ENCODE assay signal across 7 cellular contexts in genomic region chr11:68870470-68870869, GRCh38. TPM values are rescaled to one million over a fixed set of nuclear protein-coding genes. Genes with fewer than 3 reads are reported as not detected.
DNase-seq lines count a peak whose midpoint lies in the region; ATAC-seq and TF ChIP-seq lines count a peak whose summit lies in the region.

No MANE protein-coding gene starts in this region.

- H3K9ac ChIP-seq in ES-I3 (ENCODE audit: low read depth, low read length), result peak overlapping the region; percentile 54; the same call in 1 of the 2 replicates

- no peaks in the 10 kb centered on the region for H3K36me3 ChIP-seq in ES-I3 (ENCODE audit: insufficient read depth, low read length)
- H3K36me3 ChIP-seq in heart right ventricle, result no peaks in the 10 kb centered on the region

- intact Hi-C loops in heart right ventricle (cut with DNase I), result loop anchor here in 2 of 10 donors (2.0 to 10.0 kb wide), 2 partner anchors 72 to 286 kb away; no protein-coding TSS in a partner anchor
- intact Hi-C loops in sciatic nerve (cut with DNase I), result no loop called here

- H3K9me3 ChIP-seq in ES-I3 (ENCODE audit: control insufficient read depth, insufficient read depth, low read length), result no peaks in the 10 kb centered on the region
- no peaks in the 10 kb centered on the region for H3K9me3 ChIP-seq in heart right ventricle

- H3K27ac ChIP-seq in heart right ventricle, result peak overlapping the region in 2 of 10 donors; percentile 20 to 54

- TF ChIP-seq CTCF in heart right ventricle (IDR thresholded peaks at IDR 0.05), result peak in 2 of 9 donors; percentile 28 to 41
- TF ChIP-seq CTCF in omental fat pad (IDR thresholded peaks at IDR 0.05), result no peak

- ATAC-seq in heart right ventricle, result peak in 5 of 8 donors; percentile 10 to 54 (median 24)
- ATAC-seq in sciatic nerve, result peak; percentile 52
- no peak for ATAC-seq in GM21360 (IDR thresholded peaks at IDR 0.05; ENCODE audit: unreplicated experiment)
- ATAC-seq in omental fat pad (ENCODE audit: low FRiP score), result no peak

- DNase-seq in SK-MEL-5 (ENCODE audit: low read depth, low spot score) (peak; percentile 43), heart right ventricle (no peak), sciatic nerve (ENCODE audit: low spot score) (no peak), omental fat pad (ENCODE audit: low spot score) (no peak)
- DNase-seq in activated CD8-positive, alpha-beta memory T cell treated with anti-CD3 and anti-CD28 coated beads, Interleukin-2, amount 50 U/mL, for 4 hours, result no peak

- peak overlapping the region in 9 of 10 donors; percentile 23 to 62 (median 56) for H3K4me3 ChIP-seq in heart right ventricle

- in situ Hi-C loops in SK-MEL-5 (cut with HindIII; ENCODE audit: low pct_unique_long_range_greater_than_20kb, low sequenced_read_pairs), result no loop called here

- H3K27me3 ChIP-seq in heart right ventricle, result no peaks in the 10 kb centered on the region

- H3K4me1 ChIP-seq in ES-I3 (ENCODE audit: insufficient read depth, low read length) (peaks cover 14% of the 10 kb centered on the region), heart right ventricle (peaks cover 5 to 48% (median 21%) of the 10 kb centered on the region in 9 donors)

- WGBS in heart right ventricle, 2 donors, result 39 to 63% methylated on average over 9 of the region's 9 CpGs

RNA-seq across cellular contexts. Expression of gene CPT1A, which starts 28.8 kb away (rescaled TPM):
- total RNA-seq in SK-MEL-5 (2014; rRNA removed; shearing (Covaris generic)), result 1.7 and 1.8 TPM in 2 replicates
- 3.0 and 3.9 TPM in 2 replicates for polyA plus RNA-seq in SK-MEL-5 (2015; cell fraction: cytosol; rRNA removed)
- polyA plus RNA-seq in SK-MEL-5 (2015; cell fraction: nucleus; rRNA removed), result 0.42 and 2.7 TPM in 2 replicates
- 10 to 100 TPM; 28.8 to 84.4 (median 48.3) TPM for total RNA-seq in heart right ventricle
- polyA plus RNA-seq in heart right ventricle, result 10 to 100 TPM; 18.8 to 22.8 TPM
- total RNA-seq in sciatic nerve, result 55.9 TPM
- total RNA-seq in omental fat pad, result 10 to 100 TPM; 36.1 to 54.9 (median 48.2) TPM

RNA-seq across cellular contexts. Expression of gene MRPL21, which starts 33.2 kb away (rescaled TPM):
- 342 and 413 TPM in 2 replicates for total RNA-seq in SK-MEL-5 (2014; rRNA removed; shearing (Covaris generic))
- polyA plus RNA-seq in SK-MEL-5 (2015; cell fraction: cytosol; rRNA removed), result 250 and 286 TPM in 2 replicates
- polyA plus RNA-seq in SK-MEL-5 (2015; cell fraction: nucleus; rRNA removed), result 101 and 134 TPM in 2 replicates
- 100 to 1,000 TPM in 4 of 10 donors, 10 to 100 TPM in 6; 63.2 to 138 (median 96.7) TPM for total RNA-seq in heart right ventricle
- polyA plus RNA-seq in heart right ventricle, result 100 to 1,000 TPM; 139 to 186 TPM
- total RNA-seq in sciatic nerve, result 30.7 TPM
- total RNA-seq in omental fat pad, result 10 to 100 TPM; 31.8 to 57.5 (median 39.1) TPM

RNA-seq across cellular contexts. Expression of gene IGHMBP2, which starts 33.2 kb away (rescaled TPM):
- 24.8 and 27.6 TPM in 2 replicates for total RNA-seq in SK-MEL-5 (2014; rRNA removed; shearing (Covaris generic))
- polyA plus RNA-seq in SK-MEL-5 (2015; cell fraction: cytosol; rRNA removed), result 46.4 and 53.1 TPM in 2 replicates
- 131 and 141 TPM in 2 replicates for polyA plus RNA-seq in SK-MEL-5 (2015; cell fraction: nucleus; rRNA removed)
- total RNA-seq in heart right ventricle (10 to 100 TPM in 8 of 10 donors, 1 to 10 TPM in 2; 9.0 to 17.7 (median 12.1) TPM), sciatic nerve (27.0 TPM), omental fat pad (10 to 100 TPM in 3 of 4 donors, 1 to 10 TPM in 1; 8.7 to 23.4 (median 13.8) TPM)
- polyA plus RNA-seq in heart right ventricle, result 10 to 100 TPM in 1 of 2 donors, 1 to 10 TPM in 1; 9.1 to 24.3 TPM

Comparison
In these comparisons a context has a peak if more than half of its experiments do, and no peak if none do; other contexts are left out.
1. ATAC-seq: peak in heart right ventricle (5 of 8) and sciatic nerve (single experiment); none in GM21360 (single experiment) and omental fat pad (single experiment).
2. RNA of gene CPT1A, which starts 28.8 kb away (total RNA-seq): 55.9 TPM in sciatic nerve (single experiment), 36.1 to 54.9 TPM in omental fat pad and 28.8 to 84.4 TPM in heart right ventricle; 1.7 to 1.8 TPM in SK-MEL-5; every median in the first group is over 10 times any median in the second.